In genomic region chr5:175749591-175749990, GRCh38 we compare ENCODE assay signal across 1 cellular context.
TF ChIP-seq lines count a peak whose summit lies in the region.

No MANE protein-coding gene starts in this region.

TF ChIP-seq in SK-N-SH, 30 proteins besides CTCF, POLR2A, EP300 and RAD21 (continued from another document):
- TF ChIP-seq REST (IDR thresholded peaks at IDR 0.05; ENCODE audit: low read depth, low read length) (no peak), USF2 (IDR thresholded peaks at IDR 0.05; ENCODE audit: borderline replicate concordance, low read depth, low read length) (no peak), RXRA (IDR thresholded peaks at IDR 0.05; ENCODE audit: borderline replicate concordance, low read depth) (no peak)
